In the genomic region with DNA sequence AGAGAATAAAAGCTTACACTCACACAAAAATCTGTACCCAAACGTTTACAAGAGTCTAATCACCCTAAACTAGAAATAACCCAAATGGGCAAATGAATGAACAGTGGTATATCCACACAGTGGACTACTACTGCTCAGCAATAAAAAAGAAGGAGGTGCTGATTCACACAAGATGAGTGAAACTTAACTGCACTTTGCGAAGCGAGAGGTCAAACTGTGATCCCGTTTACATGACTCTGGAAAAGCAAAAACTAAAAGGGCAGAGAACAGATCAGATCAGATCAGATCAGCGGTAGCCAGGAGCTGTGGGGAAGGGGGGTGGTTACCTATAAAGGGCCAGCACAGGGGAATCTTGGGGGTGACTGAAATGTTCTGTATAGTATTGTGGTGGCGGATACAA, we compare ENCODE assay signal across 18 cellular contexts.
DNase-seq lines count a peak whose midpoint lies in the region; ATAC-seq and TF ChIP-seq lines count a peak whose summit lies in the region.
"Had no signal": no experiment of that assay in that cellular context is flagged by ENCODE, and none has a peak within 500 bp of the region (broad histone marks: within the 10 kb centered on the region; RNA-seq: fewer than 3 reads in every experiment).

No MANE protein-coding gene starts in this region.

- 74% methylated on average over 6 of the region's 6 CpGs for WGBS in smooth muscle cell (ENCODE audit: low lambda C conversion rate)

- peak overlapping the region; percentile 36 for H3K27ac ChIP-seq in smooth muscle cell (ENCODE audit: low read depth)
- no peak overlapping the region for H3K27ac ChIP-seq in CD4-positive, alpha-beta memory T cell (ENCODE audit: low read depth, low read length)
- H3K27ac ChIP-seq: 22Rv1, BLaER1, colonic mucosa, thoracic aorta had no signal

- CTCF ChIA-PET in WTC11 (lab: Charles Lee): no interaction called here
- CTCF ChIA-PET in CD4-positive, alpha-beta memory T cell (lab: Charles Lee; ENCODE audit: partially characterized antibody): interaction anchor here (0.7 kb wide), 1 partner anchor 20 kb away, joined by 3 read pairs; no protein-coding TSS in a partner anchor

- no peaks in the 10 kb centered on the region for H3K9me3 ChIP-seq in smooth muscle cell (replicated peaks; ENCODE audit: low read depth)
- no peaks in the 10 kb centered on the region for H3K9me3 ChIP-seq in CD4-positive, alpha-beta memory T cell (ENCODE audit: control insufficient read depth in 1 of 2, low read length in 2 of 2)
- H3K9me3 ChIP-seq: BLaER1, colonic mucosa, thoracic aorta had no signal

- H3K27me3 Mint-ChIP-seq in WTC11 (ENCODE audit: low read depth): no peaks in the 10 kb centered on the region
- no peaks in the 10 kb centered on the region for H3K27me3 Mint-ChIP-seq in CD4-positive, alpha-beta memory T cell

- H3K9ac ChIP-seq in smooth muscle cell (ENCODE audit: low read depth): no peak overlapping the region
- H3K9ac ChIP-seq: BLaER1 had no signal

- H3K27ac Mint-ChIP-seq in WTC11: peak overlapping the region; percentile 19
- H3K27ac Mint-ChIP-seq in CD4-positive, alpha-beta memory T cell: no peak overlapping the region

- no peaks in the 10 kb centered on the region for H3K36me3 ChIP-seq in smooth muscle cell (ENCODE audit: low read depth)
- no peaks in the 10 kb centered on the region for H3K36me3 ChIP-seq in CD4-positive, alpha-beta memory T cell (ENCODE audit: insufficient read depth, low read length)
- H3K36me3 ChIP-seq: colonic mucosa, thoracic aorta had no signal

- no peak overlapping the region for H3K4me2 ChIP-seq in smooth muscle cell
- H3K4me2 ChIP-seq: BLaER1 had no signal

- TF ChIP-seq CTCF in WTC11 (IDR thresholded peaks at IDR 0.05) (no peak), smooth muscle cell (IDR thresholded peaks at IDR 0.05; ENCODE audit: borderline replicate concordance, insufficient read depth, poor library complexity, severe bottlenecking) (no peak)

- peaks cover 8% of the 10 kb centered on the region; the same call in 1 of the 2 replicates for H3K36me3 Mint-ChIP-seq in WTC11
- H3K36me3 Mint-ChIP-seq in CD4-positive, alpha-beta memory T cell: peaks cover 16 to 24% of the 10 kb centered on the region in 2 donors

- H3K4me3 Mint-ChIP-seq in WTC11: no peak overlapping the region
- no peak overlapping the region for H3K4me3 Mint-ChIP-seq in CD4-positive, alpha-beta memory T cell

- no peak overlapping the region for H2AFZ ChIP-seq in smooth muscle cell (ENCODE audit: low read depth)

- POLR2A ChIA-PET in WTC11 (lab: Charles Lee): no interaction called here
- POLR2A ChIA-PET in CD4-positive, alpha-beta memory T cell (lab: Charles Lee; ENCODE audit: partially characterized antibody): no interaction called here

- no peaks in the 10 kb centered on the region for H3K79me2 ChIP-seq in smooth muscle cell (ENCODE audit: low read depth)

- ATAC-seq in WTC11 (no peak), left lobe of liver (peak; percentile 74)

- intact Hi-C loops in CD4-positive, alpha-beta memory T cell (cut with micrococcal nuclease): no loop called here

- H3K4me1 ChIP-seq in smooth muscle cell (ENCODE audit: low read depth): no peaks in the 10 kb centered on the region
- H3K4me1 ChIP-seq in CD4-positive, alpha-beta memory T cell (ENCODE audit: insufficient read depth, low read length): no peaks in the 10 kb centered on the region
- H3K4me1 ChIP-seq: colonic mucosa had no signal

- H3K27me3 ChIP-seq in smooth muscle cell (ENCODE audit: low read depth): no peaks in the 10 kb centered on the region
- H3K27me3 ChIP-seq in CD4-positive, alpha-beta memory T cell (ENCODE audit: insufficient read depth, low read length): no peaks in the 10 kb centered on the region
- H3K27me3 ChIP-seq: BLaER1, colonic mucosa had no signal

- peaks cover 6% of the 10 kb centered on the region for H3F3A ChIP-seq in smooth muscle cell (ENCODE audit: low read depth)

- DNase-seq in DMS 273 (lab: John Stamatoyannopoulos, UW; ENCODE audit: unreplicated experiment) (peak; percentile 17), DMS 273 treated with DMSO at 0.1 percent for 48 hours (lab: John Stamatoyannopoulos, UW) (no peak), WTC11 (ENCODE audit: low spot score) (no peak), left lobe of liver (ENCODE audit: low spot score) (peak; percentile 61), smooth muscle cell (lab: John Stamatoyannopoulos, UW; ENCODE audit: unreplicated experiment) (no peak), NCI-H2227 treated with DMSO at 0.1 percent for 48 hours (lab: John Stamatoyannopoulos, UW) (no peak)
- DNase-seq in activated CD4-positive, alpha-beta T cell treated with anti-CD3 and anti-CD28 coated beads for 1 hour: no peak
- no peak for DNase-seq in CD4-positive, alpha-beta memory T cell
- DNase-seq: activated CD4-positive, alpha-beta T cell treated with anti-CD3 and anti-CD28 coated beads for 48 hours; activated CD8-positive, alpha-beta memory T cell treated with anti-CD3 and anti-CD28 coated beads, Interleukin-2, amount 50 U/mL, for 4 hours; GDM1; hypothalamus; RPMI8226; stimulated activated CD4-positive, alpha-beta T cell treated with anti-CD3 and anti-CD28 coated beads, Interleukin-4, amount 100 ng/mL, for 4 hours had no signal

- H3K4me3 ChIP-seq in smooth muscle cell: no peak overlapping the region
- no peak overlapping the region for H3K4me3 ChIP-seq in CD4-positive, alpha-beta memory T cell (ENCODE audit: low read length in 2 of 2)
- H3K4me3 ChIP-seq: BLaER1, colonic mucosa, thoracic aorta had no signal

- H4K20me1 ChIP-seq in smooth muscle cell (ENCODE audit: low read depth): no peaks in the 10 kb centered on the region
- H4K20me1 ChIP-seq: BLaER1 had no signal

- H3K9me3 Mint-ChIP-seq in WTC11: no peaks in the 10 kb centered on the region
- H3K9me3 Mint-ChIP-seq in CD4-positive, alpha-beta memory T cell: no peaks in the 10 kb centered on the region

- H3K4me1 Mint-ChIP-seq in WTC11: peaks cover 20% of the 10 kb centered on the region
- no peaks in the 10 kb centered on the region for H3K4me1 Mint-ChIP-seq in CD4-positive, alpha-beta memory T cell

TF ChIP-seq in WTC11, 78 proteins besides CTCF, POLR2A, EP300 and RAD21 (continues in another document):
- TF ChIP-seq ZNF512 (CRISPR knock-in tag; IDR thresholded peaks at IDR 0.05; ENCODE audit: borderline replicate concordance) (no peak), STAT6 (CRISPR knock-in tag; conservative IDR thresholded peaks at IDR 0.05; ENCODE audit: low read depth) (no peak), ZNF396 (CRISPR knock-in tag; IDR thresholded peaks at IDR 0.05; ENCODE audit: borderline replicate concordance) (no peak), IRF1 (CRISPR knock-in tag; IDR thresholded peaks at IDR 0.05) (no peak), GRHL2 (CRISPR knock-in tag; IDR thresholded peaks at IDR 0.05; ENCODE audit: insufficient replicate concordance, severe bottlenecking) (no peak)
- TF ChIP-seq, protein P1, sequence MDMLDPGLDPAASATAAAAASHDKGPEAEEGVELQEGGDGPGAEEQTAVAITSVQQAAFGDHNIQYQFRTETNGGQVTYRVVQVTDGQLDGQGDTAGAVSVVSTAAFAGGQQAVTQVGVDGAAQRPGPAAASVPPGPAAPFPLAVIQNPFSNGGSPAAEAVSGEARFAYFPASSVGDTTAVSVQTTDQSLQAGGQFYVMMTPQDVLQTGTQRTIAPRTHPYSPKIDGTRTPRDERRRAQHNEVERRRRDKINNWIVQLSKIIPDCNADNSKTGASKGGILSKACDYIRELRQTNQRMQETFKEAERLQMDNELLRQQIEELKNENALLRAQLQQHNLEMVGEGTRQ (CRISPR knock-in tag; IDR thresholded peaks at IDR 0.05): no peak

Comparison
In these comparisons a context has a peak if more than half of its experiments do, and no peak if none do; other contexts are left out.
1. DNase-seq: peak in DMS 273 (single experiment) and left lobe of liver (single experiment); none in DMS 273 treated with DMSO at 0.1 percent for 48 hours (single experiment), WTC11 (single experiment), smooth muscle cell (single experiment), activated CD4-positive, alpha-beta T cell treated with anti-CD3 and anti-CD28 coated beads for 1 hour (single experiment), CD4-positive, alpha-beta memory T cell (0 of 5) and NCI-H2227 treated with DMSO at 0.1 percent for 48 hours (single experiment).